In the genomic region with DNA sequence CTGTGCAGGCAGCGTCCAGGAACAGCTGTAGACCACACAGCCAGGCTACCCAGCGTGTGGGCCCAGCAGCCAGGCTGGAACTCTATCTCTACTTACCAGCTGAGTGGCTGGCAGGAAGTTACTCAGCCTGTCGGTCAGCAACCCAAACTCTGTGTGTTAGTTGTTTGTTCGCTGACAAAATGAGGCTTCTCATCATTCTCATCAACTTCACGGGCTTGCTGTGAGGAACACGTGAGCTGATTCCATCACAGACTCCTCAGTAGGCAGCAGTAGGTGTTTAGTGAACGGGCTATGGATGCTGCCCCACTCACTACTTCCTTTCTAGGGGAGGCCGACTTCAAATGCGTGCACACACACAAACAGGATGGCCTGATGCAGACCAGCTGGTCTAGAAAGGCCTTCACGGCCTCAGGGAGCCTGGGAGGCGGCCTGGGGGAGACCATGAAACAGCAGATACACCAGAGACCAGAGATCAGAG, we compare ENCODE assay signal across 1 cellular context.
TF ChIP-seq lines count a peak whose summit lies in the region.

No MANE protein-coding gene starts in this region.

TF ChIP-seq in H1, 55 proteins besides CTCF, POLR2A, EP300 and RAD21:
- no peak for TF ChIP-seq KDM4A (IDR thresholded peaks at IDR 0.05; ENCODE audit: low read depth, low read length, severe bottlenecking)
- no peak for TF ChIP-seq GTF2F1 (IDR thresholded peaks at IDR 0.05; ENCODE audit: borderline replicate concordance, low read depth, low read length)
- TF ChIP-seq, protein P1, sequence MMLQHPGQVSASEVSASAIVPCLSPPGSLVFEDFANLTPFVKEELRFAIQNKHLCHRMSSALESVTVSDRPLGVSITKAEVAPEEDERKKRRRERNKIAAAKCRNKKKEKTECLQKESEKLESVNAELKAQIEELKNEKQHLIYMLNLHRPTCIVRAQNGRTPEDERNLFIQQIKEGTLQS (IDR thresholded peaks at IDR 0.05; ENCODE audit: insufficient read depth, low read depth, low read length): no peak
- TF ChIP-seq CHD1 (IDR thresholded peaks at IDR 0.05; ENCODE audit: low read depth, low read length): no peak
- TF ChIP-seq CBX5 (IDR thresholded peaks at IDR 0.05; ENCODE audit: low read depth, low read length): no peak
- no peak for TF ChIP-seq TBP (IDR thresholded peaks at IDR 0.05; ENCODE audit: low read depth, low read length)
- TF ChIP-seq RNF2 (IDR thresholded peaks at IDR 0.05; ENCODE audit: borderline replicate concordance, low read depth, low read length, missing control alignments, poor library complexity, severe bottlenecking): no peak
- TF ChIP-seq SAP30 (IDR thresholded peaks at IDR 0.05; ENCODE audit: insufficient read depth, insufficient replicate concordance, low read length): no peak
- no peak for TF ChIP-seq NANOG (IDR thresholded peaks at IDR 0.05; ENCODE audit: insufficient read depth, low read depth, low read length, poor library complexity, severe bottlenecking)
- TF ChIP-seq, protein P2, sequence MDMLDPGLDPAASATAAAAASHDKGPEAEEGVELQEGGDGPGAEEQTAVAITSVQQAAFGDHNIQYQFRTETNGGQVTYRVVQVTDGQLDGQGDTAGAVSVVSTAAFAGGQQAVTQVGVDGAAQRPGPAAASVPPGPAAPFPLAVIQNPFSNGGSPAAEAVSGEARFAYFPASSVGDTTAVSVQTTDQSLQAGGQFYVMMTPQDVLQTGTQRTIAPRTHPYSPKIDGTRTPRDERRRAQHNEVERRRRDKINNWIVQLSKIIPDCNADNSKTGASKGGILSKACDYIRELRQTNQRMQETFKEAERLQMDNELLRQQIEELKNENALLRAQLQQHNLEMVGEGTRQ (IDR thresholded peaks at IDR 0.05; ENCODE audit: low read length): no peak
- TF ChIP-seq EGR1 (IDR thresholded peaks at IDR 0.05; ENCODE audit: borderline replicate concordance, low read depth, low read length): no peak
- TF ChIP-seq POU5F1 (IDR thresholded peaks at IDR 0.05; ENCODE audit: low read depth, low read length): no peak
